Comparison of ENCODE assay signal across 8 cellular contexts in the genomic region with DNA sequence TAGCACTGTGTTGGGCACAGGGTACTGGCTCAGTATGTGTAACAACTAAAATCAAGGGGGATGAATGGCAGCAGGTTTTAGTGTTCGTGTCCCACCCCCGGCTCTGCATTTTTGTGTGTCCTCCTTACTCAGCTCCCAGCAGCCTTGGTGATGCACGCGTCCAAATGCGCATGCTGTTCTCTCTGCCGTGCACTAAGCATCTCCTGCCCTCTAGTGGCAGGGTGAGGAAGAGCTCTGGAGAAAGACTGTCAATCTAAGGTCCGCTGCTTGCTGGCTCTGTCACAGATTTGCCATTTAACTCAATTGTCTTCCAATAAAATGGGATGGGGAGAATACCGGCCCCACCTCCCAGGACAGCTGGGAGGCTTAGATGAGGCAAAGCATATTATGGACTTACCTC.
A peak's percentile ranks its signal among the peaks of the same experiment; 100 is the strongest.
DNase-seq lines count a peak whose midpoint lies in the region; ATAC-seq, FAIRE-seq and TF ChIP-seq lines count a peak whose summit lies in the region.

No MANE protein-coding gene starts in this region.

- TF ChIP-seq POLR2A in K562 (conservative IDR thresholded peaks at IDR 0.05) = no peak
- no peak for TF ChIP-seq POLR2A in vagina (IDR thresholded peaks at IDR 0.05)

- no peaks in the 10 kb centered on the region for H3K9me3 ChIP-seq in K562 (replicated peaks; ENCODE audit: control insufficient read depth, insufficient read depth, low read depth, low read length)
- no peaks in the 10 kb centered on the region for H3K9me3 ChIP-seq in vagina

- no peak overlapping the region for H3K4me3 Mint-ChIP-seq in natural killer cell treated with Interleukin-12 subunit alpha and Interleukin-12 subunit beta and Interleukin-15 and Interleukin-18, amount 100 ng/mL, for 72 hours

- H3K4me1 ChIP-seq in K562 (replicated peaks in 1 of 2; ENCODE audit: control insufficient read depth in 2 of 2, insufficient read depth in 2 of 2, low read length in 2 of 2) (peaks cover 0 to 8% of the 10 kb centered on the region in 2 experiments; a peak in 2 of 5 replicates), vagina (no peaks in the 10 kb centered on the region)

- H3K9me1 ChIP-seq in K562 (ENCODE audit: control insufficient read depth, insufficient read depth, low read length) = peaks cover 2% of the 10 kb centered on the region

- peaks cover 10% of the 10 kb centered on the region for H4K20me1 ChIP-seq in K562 (replicated peaks; ENCODE audit: control insufficient read depth, insufficient read depth, low read length)

- peaks cover 0 to 11% of the 10 kb centered on the region in 2 experiments; a peak in 3 of 5 replicates for H3K27me3 ChIP-seq in K562 (ENCODE audit: control insufficient read depth in 2 of 2, insufficient read depth in 2 of 2, low read length in 2 of 2)
- no peaks in the 10 kb centered on the region for H3K27me3 ChIP-seq in vagina

- H3K36me3 Mint-ChIP-seq in natural killer cell treated with Interleukin-12 subunit alpha and Interleukin-12 subunit beta and Interleukin-15 and Interleukin-18, amount 100 ng/mL, for 72 hours = no peaks in the 10 kb centered on the region

- TF ChIP-seq EP300 in Ishikawa (IDR thresholded peaks at IDR 0.05; ENCODE audit: borderline replicate concordance) (no peak), K562 (IDR thresholded peaks at IDR 0.05; ENCODE audit: low read length) (no peak)

- WGBS in K562 (ENCODE audit: insufficient coverage, low coverage, missing lambda C conversion rate) = 5% methylated on average over 8 of the region's 8 CpGs

- no peak overlapping the region for H3K9ac ChIP-seq in K562 (ENCODE audit: insufficient read depth in 1 of 2, low read depth in 2 of 2, low read length in 2 of 2)

- DNase-seq in NCI-H2171 treated with DMSO at 0.1 percent for 48 hours (lab: John Stamatoyannopoulos, UW) (peak; percentile 6), NCI-H2171 (lab: John Stamatoyannopoulos, UW) (no peak), K562 (ENCODE audit: extremely low read depth in 1 of 4, low spot score in 3 of 4) (peak; percentile 59 to 64 (median 60)), D341Med (ENCODE audit: low spot score) (no peak), vagina (ENCODE audit: extremely low spot score in 2 of 2) (no peak)
- DNase-seq in natural killer cell treated with Interleukin-12 subunit alpha and Interleukin-12 subunit beta and Interleukin-15 and Interleukin-18, amount 100 ng/mL, for 72 hours (ENCODE audit: low spot score) = peak; percentile 58

- no peak overlapping the region for H3K27ac Mint-ChIP-seq in natural killer cell treated with Interleukin-12 subunit alpha and Interleukin-12 subunit beta and Interleukin-15 and Interleukin-18, amount 100 ng/mL, for 72 hours

- in situ Hi-C loops in K562 (cut with MboI) = no loop called here

- no peak overlapping the region for H2AFZ ChIP-seq in K562 (ENCODE audit: low read depth, low read length)

- H3K27ac ChIP-seq in K562 (ENCODE audit: extremely low read depth, low read depth, low read length) (no peak overlapping the region), vagina (no peak overlapping the region)

- peaks cover 10 to 22% of the 10 kb centered on the region in 2 donors for H3K27me3 Mint-ChIP-seq in natural killer cell treated with Interleukin-12 subunit alpha and Interleukin-12 subunit beta and Interleukin-15 and Interleukin-18, amount 100 ng/mL, for 72 hours

- H3K79me2 ChIP-seq in K562 (ENCODE audit: control insufficient read depth, insufficient read depth, low read length) = no peaks in the 10 kb centered on the region

- FAIRE-seq in K562 (lab: Jason Lieb, UNC) = peak; percentile 93

- intact Hi-C loops in K562 (cut with micrococcal nuclease) = loop anchor here (1.0 to 5.0 kb wide), 2 partner anchors 81 to 216 kb away; no protein-coding TSS in a partner anchor
- intact Hi-C loops in vagina (cut with DNase I) = no loop called here

- peak; percentile 73 to 88 (median 81) for TF ChIP-seq CTCF in K562 (IDR thresholded peaks at IDR 0.05 in 2 of 3, conservative IDR thresholded peaks at IDR 0.05 in 1 of 3; ENCODE audit: insufficient read depth in 2 of 3, low read depth in 1 of 3, low read length in 3 of 3)
- TF ChIP-seq CTCF in vagina (IDR thresholded peaks at IDR 0.05) = peak in 1 of 3 experiments; percentile 19

- no peaks in the 10 kb centered on the region for H3K9me3 Mint-ChIP-seq in natural killer cell treated with Interleukin-12 subunit alpha and Interleukin-12 subunit beta and Interleukin-15 and Interleukin-18, amount 100 ng/mL, for 72 hours

- ATAC-seq in K562 (peak; percentile 77), GM18907 (IDR thresholded peaks at IDR 0.05; ENCODE audit: unreplicated experiment) (no peak)
- ATAC-seq in natural killer cell treated with Interleukin-12 subunit alpha and Interleukin-12 subunit beta and Interleukin-15 and Interleukin-18, amount 100 ng/mL, for 72 hours = no peak

- BruUV-seq in K562 (replicated peaks; lab: Mats Ljungman, UMichigan) = no TSS peak

- H3K36me3 ChIP-seq in K562 (ENCODE audit: control insufficient read depth, insufficient read depth, low read length) = no peaks in the 10 kb centered on the region
- no peaks in the 10 kb centered on the region for H3K36me3 ChIP-seq in vagina

- no peak overlapping the region for H3K4me3 ChIP-seq in K562
- no peak overlapping the region for H3K4me3 ChIP-seq in vagina

- CTCF ChIA-PET in K562 (lab: Yijun Ruan, JAX; ENCODE audit: low intra/inter-chr PET ratio) = interaction anchor here (1.1 to 2.5 kb wide), 3 partner anchors 80 to 333 kb away, joined by 4 to 9 read pairs (median 5); no protein-coding TSS in a partner anchor

- H3K4me2 ChIP-seq in K562 (ENCODE audit: insufficient read depth, low read length) = no peak overlapping the region

- TF ChIP-seq RAD21 in Ishikawa (IDR thresholded peaks at IDR 0.05; ENCODE audit: low read depth) (peak; percentile 60), K562 (CRISPR knock-in tag; conservative IDR thresholded peaks at IDR 0.05 in 1 of 2, IDR thresholded peaks at IDR 0.05 in 1 of 2) (peak in 1 of 2 experiments; percentile 66; a peak in 3 of 4 replicates)

- POLR2A ChIA-PET in K562 (lab: Yijun Ruan, JAX) = interaction anchor here (0.6 to 1.6 kb wide), 3 partner anchors 49 to 804 kb away, joined by 3 to 4 read pairs (median 3); no protein-coding TSS in a partner anchor

- peaks cover 0 to 12% of the 10 kb centered on the region in 2 donors for H3K4me1 Mint-ChIP-seq in natural killer cell treated with Interleukin-12 subunit alpha and Interleukin-12 subunit beta and Interleukin-15 and Interleukin-18, amount 100 ng/mL, for 72 hours (ENCODE audit: low read depth in 2 of 2)

TF ChIP-seq in Ishikawa, 13 proteins besides CTCF, POLR2A, EP300 and RAD21 (continues in another document):
- TF ChIP-seq, protein P1, sequence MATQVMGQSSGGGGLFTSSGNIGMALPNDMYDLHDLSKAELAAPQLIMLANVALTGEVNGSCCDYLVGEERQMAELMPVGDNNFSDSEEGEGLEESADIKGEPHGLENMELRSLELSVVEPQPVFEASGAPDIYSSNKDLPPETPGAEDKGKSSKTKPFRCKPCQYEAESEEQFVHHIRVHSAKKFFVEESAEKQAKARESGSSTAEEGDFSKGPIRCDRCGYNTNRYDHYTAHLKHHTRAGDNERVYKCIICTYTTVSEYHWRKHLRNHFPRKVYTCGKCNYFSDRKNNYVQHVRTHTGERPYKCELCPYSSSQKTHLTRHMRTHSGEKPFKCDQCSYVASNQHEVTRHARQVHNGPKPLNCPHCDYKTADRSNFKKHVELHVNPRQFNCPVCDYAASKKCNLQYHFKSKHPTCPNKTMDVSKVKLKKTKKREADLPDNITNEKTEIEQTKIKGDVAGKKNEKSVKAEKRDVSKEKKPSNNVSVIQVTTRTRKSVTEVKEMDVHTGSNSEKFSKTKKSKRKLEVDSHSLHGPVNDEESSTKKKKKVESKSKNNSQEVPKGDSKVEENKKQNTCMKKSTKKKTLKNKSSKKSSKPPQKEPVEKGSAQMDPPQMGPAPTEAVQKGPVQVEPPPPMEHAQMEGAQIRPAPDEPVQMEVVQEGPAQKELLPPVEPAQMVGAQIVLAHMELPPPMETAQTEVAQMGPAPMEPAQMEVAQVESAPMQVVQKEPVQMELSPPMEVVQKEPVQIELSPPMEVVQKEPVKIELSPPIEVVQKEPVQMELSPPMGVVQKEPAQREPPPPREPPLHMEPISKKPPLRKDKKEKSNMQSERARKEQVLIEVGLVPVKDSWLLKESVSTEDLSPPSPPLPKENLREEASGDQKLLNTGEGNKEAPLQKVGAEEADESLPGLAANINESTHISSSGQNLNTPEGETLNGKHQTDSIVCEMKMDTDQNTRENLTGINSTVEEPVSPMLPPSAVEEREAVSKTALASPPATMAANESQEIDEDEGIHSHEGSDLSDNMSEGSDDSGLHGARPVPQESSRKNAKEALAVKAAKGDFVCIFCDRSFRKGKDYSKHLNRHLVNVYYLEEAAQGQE (IDR thresholded peaks at IDR 0.05; ENCODE audit: low read depth) = no peak
- no peak for TF ChIP-seq ZBTB7A (IDR thresholded peaks at IDR 0.05; ENCODE audit: low read depth)

TF ChIP-seq in K562, 482 proteins besides CTCF, POLR2A, EP300 and RAD21 (continues in another document):
- 0 out of 4 replicates have a peak, but pooled peaks of 1 of the 2 experiments have one; percentile 13 for TF ChIP-seq MAZ (CRISPR knock-in tag; conservative IDR thresholded peaks at IDR 0.05 in 1 of 2, IDR thresholded peaks at IDR 0.05 in 1 of 2)
- no peak for TF ChIP-seq MCM2 (IDR thresholded peaks at IDR 0.05; ENCODE audit: low read depth)
- peak in 1 of 2 experiments; percentile 51; a peak in 2 of 3 replicates for TF ChIP-seq CBX3 (IDR thresholded peaks at IDR 0.05; ENCODE audit: borderline replicate concordance in 1 of 2, low read length in 2 of 2)
- TF ChIP-seq SMC3 (conservative IDR thresholded peaks at IDR 0.05; ENCODE audit: insufficient read depth, low read depth, low read length) = peak; percentile 32; the same call in 1 of the 2 replicates

Comparison
In these comparisons a context has a peak if more than half of its experiments do, and no peak if none do; other contexts are left out.
1. DNase-seq: peak in NCI-H2171 treated with DMSO at 0.1 percent for 48 hours (single experiment), K562 (4 of 4) and natural killer cell treated with Interleukin-12 subunit alpha and Interleukin-12 subunit beta and Interleukin-15 and Interleukin-18, amount 100 ng/mL, for 72 hours (single experiment); none in NCI-H2171 (single experiment), D341Med (single experiment) and vagina (0 of 2).